1 cellular context compared by ENCODE assay signal in the genomic region with DNA sequence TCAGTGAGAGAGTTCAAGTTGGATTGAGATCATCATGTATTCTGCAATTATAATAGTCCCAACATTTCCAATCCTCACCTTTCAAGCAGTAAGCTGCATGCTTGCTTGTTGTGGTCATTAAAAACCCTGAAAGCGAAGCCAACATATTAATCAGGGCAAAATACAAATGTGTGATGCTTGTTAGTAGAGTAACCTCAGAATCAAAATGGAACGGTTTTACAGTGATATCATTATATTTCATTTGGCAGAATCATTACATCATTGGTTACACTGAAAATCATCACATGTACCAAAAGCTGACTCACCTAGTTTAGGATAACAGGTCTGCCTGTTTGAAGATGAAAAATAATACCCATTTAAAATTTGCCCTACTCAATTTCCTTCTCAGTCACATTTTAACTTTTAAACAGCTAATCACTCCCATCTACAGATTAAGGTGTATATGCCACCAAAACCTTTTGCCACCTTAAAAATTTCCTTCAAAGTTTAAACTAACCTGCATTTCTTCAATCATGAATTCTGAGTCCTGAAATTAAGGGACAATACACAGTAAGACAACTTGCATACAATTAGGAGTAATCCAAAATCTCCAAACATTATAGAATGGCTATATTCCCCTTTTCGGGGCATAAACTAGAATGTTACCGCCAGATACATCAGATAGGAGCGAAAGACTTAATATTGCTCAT.
TF ChIP-seq lines count a peak whose summit lies in the region.

No MANE protein-coding gene starts in this region.

TF ChIP-seq in SK-N-SH, 30 proteins besides CTCF, POLR2A, EP300 and RAD21 (continued from another document):
- TF ChIP-seq IRF3 (IDR thresholded peaks at IDR 0.05; ENCODE audit: low read depth, low read length) (no peak), ELF1 (IDR thresholded peaks at IDR 0.05) (no peak)
